ENCODE assay signal across 9 cellular contexts in genomic region chr9:92728831-92729734, GRCh38. TPM values are rescaled to one million over a fixed set of nuclear protein-coding genes. Genes with fewer than 3 reads are reported as not detected.
DNase-seq lines count a peak whose midpoint lies in the region; ATAC-seq lines count a peak whose summit lies in the region.
"Had no signal": no experiment of that assay in that cellular context is flagged by ENCODE, and none has a peak within 500 bp of the region (broad histone marks: within the 10 kb centered on the region; RNA-seq: fewer than 3 reads in every experiment).

No MANE protein-coding gene starts in this region.

- peaks cover 53% of the 10 kb centered on the region for H3K36me3 ChIP-seq in BLaER1

- H3K4me1 ChIP-seq in BLaER1 = peaks cover 66% of the 10 kb centered on the region
- H3K4me1 ChIP-seq: body of pancreas had no signal

- H3K4me2 ChIP-seq in BLaER1 = peak overlapping the region; percentile 67

- ATAC-seq in HG03139 (IDR thresholded peaks at IDR 0.05; ENCODE audit: unreplicated experiment) (peak; percentile 77), T-helper 17 cell (peak; percentile 61)
- ATAC-seq: body of pancreas had no signal

- peaks cover 93% of the 10 kb centered on the region for H4K20me1 ChIP-seq in BLaER1

- 0 out of 2 replicates have a peak overlapping the region, but pooled peaks have one; percentile 24 for H3K9ac ChIP-seq in BLaER1

- H3K4me3 ChIP-seq in BLaER1 = no peak overlapping the region
- H3K4me3 ChIP-seq: body of pancreas had no signal

- DNase-seq in GM19238 (ENCODE audit: insufficient read length, low spot score) = peak; percentile 65
- no peak for DNase-seq in T-helper 17 cell
- peak; percentile 44 for DNase-seq in inferior parietal cortex (ENCODE audit: extremely low spot score)
- DNase-seq in glomerular visceral epithelial cell (ENCODE audit: extremely low spot score) = no peak
- no peak for DNase-seq in stimulated activated CD4-positive, alpha-beta T cell treated with anti-CD3 and anti-CD28 coated beads, Interleukin-1b, Interleukin-23, amount 100 ng/mL, for 48 hours
- DNase-seq in NCI-H1930 (lab: John Stamatoyannopoulos, UW) = no peak

- H3K27me3 Mint-ChIP-seq in T-helper 17 cell = no peaks in the 10 kb centered on the region

- no peaks in the 10 kb centered on the region for H3K27me3 ChIP-seq in BLaER1
- H3K27me3 ChIP-seq: body of pancreas had no signal

- 0 out of 2 replicates have a peak overlapping the region, but pooled peaks have one; percentile 0 for H3K27ac ChIP-seq in BLaER1
- H3K27ac ChIP-seq: body of pancreas had no signal

- H3K4me1 Mint-ChIP-seq in T-helper 17 cell = peaks cover 24% of the 10 kb centered on the region

- H3K9me3 ChIP-seq in BLaER1 (peaks cover 2% of the 10 kb centered on the region; the same call in 1 of the 2 replicates), T-helper 17 cell (ENCODE audit: control insufficient read depth, low read length, poor library complexity, severe bottlenecking) (no peaks in the 10 kb centered on the region)
- H3K9me3 ChIP-seq: body of pancreas had no signal

- no peak overlapping the region for H3K27ac Mint-ChIP-seq in T-helper 17 cell

- no peak overlapping the region for H3K4me3 Mint-ChIP-seq in T-helper 17 cell

- H3K36me3 Mint-ChIP-seq in T-helper 17 cell (ENCODE audit: low read depth) = peaks cover 3% of the 10 kb centered on the region

RNA-seq across cellular contexts. Expression of gene BICD2, which starts 35.5 kb away (rescaled TPM):
- 10 to 100 TPM; 22.9 to 34.0 TPM for total RNA-seq in T-helper 17 cell

RNA-seq across cellular contexts. Expression of gene IPPK, which starts 59.2 kb away (rescaled TPM):
- total RNA-seq in T-helper 17 cell = 1 to 10 TPM; 6.3 to 7.1 TPM

Comparison
In these comparisons a context has a peak if more than half of its experiments do, and no peak if none do; other contexts are left out.
1. DNase-seq: peak in GM19238 (single experiment) and inferior parietal cortex (single experiment); none in T-helper 17 cell (0 of 3), glomerular visceral epithelial cell (single experiment), stimulated activated CD4-positive, alpha-beta T cell treated with anti-CD3 and anti-CD28 coated beads, Interleukin-1b, Interleukin-23, amount 100 ng/mL, for 48 hours (single experiment) and NCI-H1930 (0 of 2).